In genomic region chr2:44040365-44040764, GRCh38 we compare ENCODE assay signal across 17 cellular contexts. TPM values are rescaled to one million over a fixed set of nuclear protein-coding genes. Genes with fewer than 3 reads are reported as not detected.
DNase-seq lines count a peak whose midpoint lies in the region; ATAC-seq and TF ChIP-seq lines count a peak whose summit lies in the region.
"Had no signal": no experiment of that assay in that cellular context is flagged by ENCODE, and none has a peak within 500 bp of the region (broad histone marks: within the 10 kb centered on the region; RNA-seq: fewer than 3 reads in every experiment).

No MANE protein-coding gene starts in this region.

- H2BK5ac ChIP-seq in IMR-90 (ENCODE audit: low read depth, low read length, poor library complexity, severe bottlenecking): no peak overlapping the region

- no peak overlapping the region for H2AK9ac ChIP-seq in IMR-90 (replicated peaks; ENCODE audit: low read depth, low read length, poor library complexity)

- dilution Hi-C loops in IMR-90 (cut with HindIII; ENCODE audit: low sequenced_read_pairs, unreplicated experiment): no loop called here

- CTCF ChIA-PET in IMR-90 (lab: Yijun Ruan, JAX): no interaction called here

- no peaks in the 10 kb centered on the region for H3K79me1 ChIP-seq in IMR-90 (ENCODE audit: low read depth in 1 of 2, low read length in 2 of 2)

- no peak overlapping the region for H3K23ac ChIP-seq in IMR-90 (ENCODE audit: low read depth, low read length)

- H3K9me1 ChIP-seq in IMR-90 (ENCODE audit: insufficient read depth, low read length): no peaks in the 10 kb centered on the region

- peaks cover 3% of the 10 kb centered on the region for H3K27me3 Mint-ChIP-seq in GM23338 (ENCODE audit: insufficient read depth, low read depth, poor library complexity)
- peaks cover 4% of the 10 kb centered on the region for H3K27me3 Mint-ChIP-seq in neural progenitor cell (ENCODE audit: insufficient read depth, low read depth)
- peaks cover 4% of the 10 kb centered on the region for H3K27me3 Mint-ChIP-seq in mesothelial cell of epicardium (ENCODE audit: low read depth)

- H3K4me3 Mint-ChIP-seq in GM23338: no peak overlapping the region
- no peak overlapping the region for H3K4me3 Mint-ChIP-seq in neural progenitor cell
- H3K4me3 Mint-ChIP-seq in mesothelial cell of epicardium: no peak overlapping the region
- H3K4me3 Mint-ChIP-seq: B cell; CD4-positive, CD25-positive, alpha-beta regulatory T cell; CD8-positive, alpha-beta T cell had no signal

- no peak overlapping the region for H3K14ac ChIP-seq in IMR-90 (replicated peaks; ENCODE audit: low read depth, low read length)

- H4K20me1 ChIP-seq in GM23338 (replicated peaks; ENCODE audit: insufficient read depth) (no peaks in the 10 kb centered on the region), IMR-90 (ENCODE audit: insufficient read depth, low read length) (no peaks in the 10 kb centered on the region), Loucy (ENCODE audit: insufficient read depth, low read length, poor library complexity, severe bottlenecking) (no peaks in the 10 kb centered on the region), neural progenitor cell (ENCODE audit: low read depth) (no peaks in the 10 kb centered on the region)
- H4K20me1 ChIP-seq: BLaER1 had no signal

- TF ChIP-seq RAD21 in IMR-90 (IDR thresholded peaks at IDR 0.05; ENCODE audit: low read length): no peak

- POLR2A ChIA-PET in IMR-90 (lab: Charles Lee; ENCODE audit: unreplicated experiment): interaction anchor here (0.6 kb wide), 1 partner anchor 52 kb away, joined by 7 read pairs; no protein-coding TSS in a partner anchor

- H3F3A ChIP-seq in GM23338 (replicated peaks; ENCODE audit: low read depth): no peaks in the 10 kb centered on the region
- H3F3A ChIP-seq in Loucy (ENCODE audit: low read depth): no peaks in the 10 kb centered on the region; the same call in 1 of the 2 replicates
- peaks cover 14% of the 10 kb centered on the region for H3F3A ChIP-seq in neural progenitor cell (ENCODE audit: low read depth)

- H3K4me1 Mint-ChIP-seq in GM23338: peaks cover 19% of the 10 kb centered on the region
- peaks cover 23% of the 10 kb centered on the region for H3K4me1 Mint-ChIP-seq in neural progenitor cell
- no peaks in the 10 kb centered on the region for H3K4me1 Mint-ChIP-seq in mesothelial cell of epicardium

- H3K4me1 ChIP-seq in GM23338 (ENCODE audit: insufficient read depth) (peaks cover 12% of the 10 kb centered on the region), IMR-90 (ENCODE audit: control insufficient read depth, insufficient read depth, low read length) (0 out of 2 replicates have a peak, but pooled peaks cover 1% of the 10 kb centered on the region), Loucy (ENCODE audit: insufficient read depth, low read length, poor library complexity, severe bottlenecking) (no peaks in the 10 kb centered on the region), neural progenitor cell (peaks cover 20% of the 10 kb centered on the region)
- H3K4me1 ChIP-seq: Caco-2 had no signal

- ATAC-seq in GM23338: no peak
- no peak for ATAC-seq in IMR-90 (ENCODE audit: low read depth)
- no peak for ATAC-seq in stimulated activated naive CD8-positive, alpha-beta T cell treated with anti-CD3 and anti-CD28 coated beads, Interleukin-15, Interleukin-2, amounts not matched to agents 100 U/mL and 50 U/mL, for 24 hours
- no peak for ATAC-seq in HG02678 (IDR thresholded peaks at IDR 0.05; ENCODE audit: unreplicated experiment)
- ATAC-seq: CD8-positive, alpha-beta T cell had no signal

- H3K4me3 ChIP-seq in GM23338 (no peak overlapping the region), IMR-90 (ENCODE audit: insufficient read depth, low read depth, low read length) (no peak overlapping the region), Loucy (ENCODE audit: low read length, poor library complexity, severe bottlenecking) (no peak overlapping the region), neural progenitor cell (no peak overlapping the region)
- H3K4me3 ChIP-seq: BLaER1 had no signal

- no peak overlapping the region for H2BK120ac ChIP-seq in IMR-90 (ENCODE audit: low read depth, low read length)

- H3K9ac ChIP-seq in IMR-90 (ENCODE audit: low read depth, low read length): no peak overlapping the region
- H3K9ac ChIP-seq in Loucy (ENCODE audit: low read depth, low read length, poor library complexity, severe bottlenecking): no peak overlapping the region
- no peak overlapping the region for H3K9ac ChIP-seq in neural progenitor cell
- H3K9ac ChIP-seq: BLaER1 had no signal

- intact Hi-C loops in IMR-90 (cut with micrococcal nuclease): loop anchor here (5.0 kb wide), 1 partner anchor 202 kb away; no protein-coding TSS in a partner anchor

- DNase-seq in GM23338 (ENCODE audit: low spot score) (no peak), IMR-90 (no peak), neural progenitor cell (ENCODE audit: low spot score) (no peak), mesothelial cell of epicardium (ENCODE audit: low spot score in 2 of 2, unreplicated experiment in 2 of 2) (no peak)
- DNase-seq in stimulated activated naive CD8-positive, alpha-beta T cell treated with anti-CD3 and anti-CD28 coated beads, Interleukin-15, Interleukin-2, amounts not matched to agents 100 U/mL and 50 U/mL, for 24 hours: no peak
- DNase-seq: Caco-2; CD4-positive, CD25-positive, alpha-beta regulatory T cell; CD8-positive, alpha-beta T cell; DMS153; DND-41; H7; HCEC 1CT had no signal

- H3K27ac ChIP-seq in GM23338 (ENCODE audit: low read depth) (no peak overlapping the region), IMR-90 (ENCODE audit: insufficient read depth, low read length) (no peak overlapping the region), neural progenitor cell (no peak overlapping the region)
- H3K27ac ChIP-seq: BLaER1, C4-2B had no signal

- H3K56ac ChIP-seq in IMR-90 (ENCODE audit: extremely low read depth, insufficient read depth, low read length): no peak overlapping the region

- H3K9me3 Mint-ChIP-seq in GM23338: no peaks in the 10 kb centered on the region
- no peaks in the 10 kb centered on the region for H3K9me3 Mint-ChIP-seq in neural progenitor cell
- no peaks in the 10 kb centered on the region for H3K9me3 Mint-ChIP-seq in mesothelial cell of epicardium
- H3K9me3 Mint-ChIP-seq: CD4-positive, CD25-positive, alpha-beta regulatory T cell; CD8-positive, alpha-beta T cell had no signal

- no peak overlapping the region for H3K4ac ChIP-seq in IMR-90 (ENCODE audit: low read depth, low read length)

- H3K36me3 Mint-ChIP-seq in GM23338 (ENCODE audit: low read depth) (no peaks in the 10 kb centered on the region), neural progenitor cell (no peaks in the 10 kb centered on the region), mesothelial cell of epicardium (no peaks in the 10 kb centered on the region)
- H3K36me3 Mint-ChIP-seq: CD4-positive, CD25-positive, alpha-beta regulatory T cell; CD8-positive, alpha-beta T cell had no signal

- H3K9me3 ChIP-seq in IMR-90 (ENCODE audit: control insufficient read depth, insufficient read depth, low read length): no peaks in the 10 kb centered on the region
- H3K9me3 ChIP-seq in Loucy (ENCODE audit: insufficient read depth, low read depth, low read length): no peaks in the 10 kb centered on the region
- no peaks in the 10 kb centered on the region for H3K9me3 ChIP-seq in neural progenitor cell (ENCODE audit: low read depth)
- H3K9me3 ChIP-seq: BLaER1, Caco-2 had no signal

- in situ Hi-C loops in IMR-90 (cut with MboI; ENCODE audit: low sequenced_read_pairs): loop anchor here (10.0 kb wide), 1 partner anchor 924 kb away; no protein-coding TSS in a partner anchor

- no peaks in the 10 kb centered on the region for H3K36me3 ChIP-seq in GM23338 (ENCODE audit: insufficient read depth)
- no peaks in the 10 kb centered on the region for H3K36me3 ChIP-seq in IMR-90 (ENCODE audit: control insufficient read depth, insufficient read depth, low read length)
- H3K36me3 ChIP-seq in Loucy (ENCODE audit: insufficient read depth, low read length): no peaks in the 10 kb centered on the region
- no peaks in the 10 kb centered on the region for H3K36me3 ChIP-seq in neural progenitor cell
- H3K36me3 ChIP-seq: BLaER1 had no signal

- no peak overlapping the region for H2BK15ac ChIP-seq in IMR-90 (ENCODE audit: low read depth, low read length)

- H3K27ac Mint-ChIP-seq in GM23338: no peak overlapping the region
- H3K27ac Mint-ChIP-seq in neural progenitor cell: no peak overlapping the region
- H3K27ac Mint-ChIP-seq in mesothelial cell of epicardium: no peak overlapping the region
- H3K27ac Mint-ChIP-seq: B cell; CD4-positive, CD25-positive, alpha-beta regulatory T cell; CD8-positive, alpha-beta T cell had no signal

- H3K4me2 ChIP-seq in GM23338: no peak overlapping the region
- no peak overlapping the region for H3K4me2 ChIP-seq in IMR-90 (ENCODE audit: low read depth, low read length)
- H3K4me2 ChIP-seq in Loucy (ENCODE audit: low read depth, low read length, poor library complexity, severe bottlenecking): no peak overlapping the region
- no peak overlapping the region for H3K4me2 ChIP-seq in neural progenitor cell
- H3K4me2 ChIP-seq: BLaER1 had no signal

- H2AFZ ChIP-seq in GM23338 (peak overlapping the region; percentile 66), IMR-90 (replicated peaks; ENCODE audit: low read length, poor library complexity) (peak overlapping the region; percentile 15), Loucy (ENCODE audit: low read length) (peak overlapping the region; percentile 36; the same call in 1 of the 2 replicates), neural progenitor cell (replicated peaks) (peak overlapping the region; percentile 54)

- no peaks in the 10 kb centered on the region for H3K27me3 ChIP-seq in GM23338 (ENCODE audit: insufficient read depth)
- H3K27me3 ChIP-seq in IMR-90 (ENCODE audit: control insufficient read depth, insufficient read depth, low read length): peaks cover 24% of the 10 kb centered on the region
- no peaks in the 10 kb centered on the region for H3K27me3 ChIP-seq in Loucy (ENCODE audit: insufficient read depth, low read length, poor library complexity, severe bottlenecking)
- no peaks in the 10 kb centered on the region for H3K27me3 ChIP-seq in neural progenitor cell
- H3K27me3 ChIP-seq: BLaER1 had no signal

- H4K91ac ChIP-seq in IMR-90 (ENCODE audit: insufficient read depth, low read depth, low read length): no peak overlapping the region

- H3K9me2 ChIP-seq in GM23338 (ENCODE audit: insufficient read depth): no peaks in the 10 kb centered on the region
- H3K9me2 ChIP-seq in Loucy (replicated peaks; ENCODE audit: low read depth, low read length): no peaks in the 10 kb centered on the region

- TF ChIP-seq CTCF in GM23338 (conservative IDR thresholded peaks at IDR 0.05; ENCODE audit: low read depth in 2 of 2) (no peak), IMR-90 (conservative IDR thresholded peaks at IDR 0.05; ENCODE audit: low read depth, low read length) (no peak), Loucy (conservative IDR thresholded peaks at IDR 0.05; ENCODE audit: low read length) (no peak), neural progenitor cell (IDR thresholded peaks at IDR 0.05) (no peak), mesothelial cell of epicardium (IDR thresholded peaks at IDR 0.05; ENCODE audit: unreplicated experiment) (no peak)

- no CpG with 5 or more reads among the region's 3 CpGs for WGBS in IMR-90 (ENCODE audit: extremely low coverage in 2 of 2, insufficient read length in 1 of 2), 2 experiments

- no peak overlapping the region for H3K18ac ChIP-seq in IMR-90 (ENCODE audit: low read depth, low read length)

- BruUV-seq in IMR-90 (replicated peaks; lab: Mats Ljungman, UMichigan): no TSS peak

- no peak overlapping the region for H4K8ac ChIP-seq in IMR-90 (ENCODE audit: low read depth in 2 of 2, low read length in 2 of 2)

- TF ChIP-seq POLR2A in IMR-90 (IDR thresholded peaks at IDR 0.05; ENCODE audit: low read depth, low read length): no peak

- no peak overlapping the region for H2AK5ac ChIP-seq in IMR-90 (ENCODE audit: low read depth, low read length)

- no peak overlapping the region for H2BK20ac ChIP-seq in IMR-90 (ENCODE audit: low read depth, low read length)

- H4K5ac ChIP-seq in IMR-90 (ENCODE audit: low read depth, low read length): no peak overlapping the region

- H3K79me2 ChIP-seq in GM23338 (replicated peaks; ENCODE audit: insufficient read depth) (no peaks in the 10 kb centered on the region), Loucy (ENCODE audit: insufficient read depth, low read length) (no peaks in the 10 kb centered on the region), neural progenitor cell (ENCODE audit: low read depth) (no peaks in the 10 kb centered on the region)

RNA-seq across cellular contexts. Expression of gene LRPPRC, which starts 44.6 kb away (rescaled TPM):
- 200 and 211 TPM in 2 replicates for total RNA-seq in GM23338 (2014; rRNA removed; shearing (Covaris generic))
- polyA plus RNA-seq in GM23338 (2016; fragmentation: Nextera tagmentation; extraction: Ambion mirVana): 163 and 175 TPM in 2 replicates
- total RNA-seq in IMR-90 (2012; rRNA removed): 36.0 and 59.7 TPM in 2 replicates
- 23.2 and 30.4 TPM in 2 replicates for polyA plus RNA-seq in IMR-90 (2012; rRNA removed)
- 5.0 and 9.9 TPM in 2 replicates for polyA plus RNA-seq in IMR-90 (2012; cell fraction: cytosol; rRNA removed)
- polyA plus RNA-seq in IMR-90 (2012; cell fraction: nucleus; rRNA removed; ENCODE audit: low replicate concordance): 6.8 and 41.1 TPM in 2 replicates
- total RNA-seq in neural progenitor cell (ENCODE audit: low replicate concordance): 121 and 214 TPM in 2 replicates
- total RNA-seq in mesothelial cell of epicardium: 99.9 to 105 TPM (median 99.9 TPM) in 3 replicates

Comparison
In these comparisons a context has a peak if more than half of its experiments do, and no peak if none do; other contexts are left out.
1. H2AFZ ChIP-seq: peak in every context shown above with its lines; median percentile 66 in GM23338; 54 in neural progenitor cell; 36 in Loucy; 15 in IMR-90.